ENCODE assay signal across 18 cellular contexts in the genomic region with DNA sequence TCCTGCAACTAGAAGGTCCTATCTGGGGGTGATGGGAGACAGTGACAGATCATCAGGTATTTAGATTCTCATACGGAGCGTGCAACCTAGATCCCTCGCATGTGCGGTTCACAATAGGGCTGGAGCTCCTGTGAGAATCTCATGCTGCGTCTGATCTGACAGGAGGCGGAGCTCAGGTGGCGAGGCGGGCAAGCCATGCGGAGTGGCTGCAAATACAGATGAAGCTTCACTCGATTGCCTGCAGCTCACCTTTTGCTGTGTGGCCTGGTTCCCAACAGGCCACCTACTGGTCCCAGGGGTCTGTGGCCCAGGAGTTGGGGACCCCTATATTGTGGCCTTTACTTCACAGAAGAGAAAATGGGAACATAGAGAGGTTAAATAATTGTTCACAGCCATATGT.
DNase-seq lines count a peak whose midpoint lies in the region; ATAC-seq, FAIRE-seq and TF ChIP-seq lines count a peak whose summit lies in the region.
"Had no signal": no experiment of that assay in that cellular context is flagged by ENCODE, and none has a peak within 500 bp of the region (broad histone marks: within the 10 kb centered on the region; RNA-seq: fewer than 3 reads in every experiment).

No MANE protein-coding gene starts in this region.

- no peak overlapping the region for H2BK15ac ChIP-seq in neuronal stem cell (ENCODE audit: low read length)

- no peak overlapping the region for H4K91ac ChIP-seq in neuronal stem cell (ENCODE audit: low read depth, low read length, poor library complexity)

- peaks cover 5% of the 10 kb centered on the region; the same call in 2 of the 3 replicates for H3K4me1 Mint-ChIP-seq in GM23338
- H3K4me1 Mint-ChIP-seq: CD4-positive, alpha-beta memory T cell had no signal

- no peak overlapping the region for H3K14ac ChIP-seq in neuronal stem cell (ENCODE audit: low read length)

- H4K20me1 ChIP-seq in GM23338 (replicated peaks; ENCODE audit: insufficient read depth): no peaks in the 10 kb centered on the region

- ATAC-seq in GM23338 (peak; percentile 70), HG03139 (IDR thresholded peaks at IDR 0.05; ENCODE audit: unreplicated experiment) (no peak)
- ATAC-seq: A549, GM12878 had no signal

- H3K36me3 Mint-ChIP-seq in GM23338 (ENCODE audit: low read depth): no peaks in the 10 kb centered on the region
- H3K36me3 Mint-ChIP-seq: CD4-positive, alpha-beta memory T cell had no signal

- H3K27ac ChIP-seq in GM23338 (ENCODE audit: low read depth) (no peak overlapping the region), Peyer's patch (no peak overlapping the region), kidney (ENCODE audit: low read depth in 2 of 2, low read length in 2 of 2) (no peak overlapping the region), neuronal stem cell (replicated peaks; ENCODE audit: low read length) (no peak overlapping the region)
- H3K27ac ChIP-seq: A549, C4-2B, HL-60 had no signal

- peaks cover 6% of the 10 kb centered on the region for H3K27me3 Mint-ChIP-seq in GM23338 (ENCODE audit: insufficient read depth, low read depth, poor library complexity)

- H3F3A ChIP-seq in GM23338 (replicated peaks; ENCODE audit: low read depth): no peaks in the 10 kb centered on the region

- H3K18ac ChIP-seq in neuronal stem cell (ENCODE audit: low read length): no peak overlapping the region

- H3K79me2 ChIP-seq in GM23338 (replicated peaks; ENCODE audit: insufficient read depth): no peaks in the 10 kb centered on the region

- H3K4me3 Mint-ChIP-seq in GM23338: no peak overlapping the region
- H3K4me3 Mint-ChIP-seq: CD4-positive, alpha-beta memory T cell had no signal

- H3K27ac Mint-ChIP-seq in GM23338: no peak overlapping the region
- H3K27ac Mint-ChIP-seq: CD4-positive, alpha-beta memory T cell had no signal

- no peak overlapping the region for H3K4me3 ChIP-seq in GM23338
- no peak overlapping the region for H3K4me3 ChIP-seq in Peyer's patch
- H3K4me3 ChIP-seq in kidney (ENCODE audit: low read length in 2 of 2): no peak overlapping the region
- H3K4me3 ChIP-seq in neuronal stem cell (ENCODE audit: low read length in 2 of 2): no peak overlapping the region
- H3K4me3 ChIP-seq: A549, GM12878, HAP-1 had no signal

- no peaks in the 10 kb centered on the region for H3K79me1 ChIP-seq in neuronal stem cell (ENCODE audit: low read depth, low read length)

- DNase-seq in GM23338 (ENCODE audit: low spot score) (no peak), Peyer's patch (peak in 2 of 3 donors; percentile 12 to 24), kidney (peak; percentile 32), neuronal stem cell (ENCODE audit: low spot score) (no peak), mucosa of gallbladder (ENCODE audit: low spot score) (no peak), HK-2 (ENCODE audit: unreplicated experiment) (no peak)
- no peak for DNase-seq in stimulated activated CD4-positive, alpha-beta T cell treated with anti-CD3 and anti-CD28 coated beads, Interleukin-2, amount 100 ng/mL, for 24 hours
- DNase-seq: BE2C; CD4-positive, alpha-beta memory T cell; DMS79; GOT3 had no signal

- no peak overlapping the region for H2BK120ac ChIP-seq in neuronal stem cell (ENCODE audit: low read depth, low read length)

- no peak overlapping the region for H2BK12ac ChIP-seq in neuronal stem cell (ENCODE audit: low read length)

- no peak overlapping the region for H2BK5ac ChIP-seq in neuronal stem cell (ENCODE audit: low read length)

- no peaks in the 10 kb centered on the region for H3K9me3 ChIP-seq in Peyer's patch
- no peaks in the 10 kb centered on the region for H3K9me3 ChIP-seq in kidney (ENCODE audit: control insufficient read depth in 1 of 2, low read length in 2 of 2)
- H3K9me3 ChIP-seq in neuronal stem cell (replicated peaks in 1 of 2; ENCODE audit: control insufficient read depth in 2 of 2, insufficient read depth in 1 of 2, low read depth in 1 of 2, low read length in 2 of 2): peaks cover 0 to 5% of the 10 kb centered on the region in 2 donors
- H3K9me3 ChIP-seq: A549, BE2C, HAP-1 had no signal

- no peak overlapping the region for H3K9ac ChIP-seq in kidney (ENCODE audit: low read length in 2 of 2)
- H3K9ac ChIP-seq in neuronal stem cell (ENCODE audit: low read depth, low read length, poor library complexity): peak overlapping the region; percentile 35

- no peak for TF ChIP-seq CTCF in GM23338 (conservative IDR thresholded peaks at IDR 0.05; ENCODE audit: low read depth in 2 of 2)
- no peak for TF ChIP-seq CTCF in Peyer's patch (IDR thresholded peaks at IDR 0.05)
- TF ChIP-seq CTCF in kidney (IDR thresholded peaks at IDR 0.05; ENCODE audit: borderline replicate concordance, extremely low read depth, insufficient read depth): no peak

- H3K4me1 ChIP-seq in GM23338 (ENCODE audit: insufficient read depth): no peaks in the 10 kb centered on the region
- H3K4me1 ChIP-seq in Peyer's patch: peaks cover 0 to 5% (median 0%) of the 10 kb centered on the region in 4 donors
- H3K4me1 ChIP-seq in kidney (ENCODE audit: control insufficient read depth in 1 of 2, insufficient read depth in 1 of 2, low read depth in 1 of 2, low read length in 2 of 2): no peaks in the 10 kb centered on the region
- peaks cover 0 to 5% of the 10 kb centered on the region in 2 donors for H3K4me1 ChIP-seq in neuronal stem cell (ENCODE audit: control insufficient read depth in 2 of 2, insufficient read depth in 1 of 2, low read depth in 1 of 2, low read length in 2 of 2)
- H3K4me1 ChIP-seq: A549, HAP-1 had no signal

- H2AFZ ChIP-seq in GM23338 (no peak overlapping the region), neuronal stem cell (ENCODE audit: low read length) (no peak overlapping the region)

- FAIRE-seq in kidney (lab: Jason Lieb, UNC): no peak
- FAIRE-seq: A549, GM12878, GM18507 had no signal

- H2AK5ac ChIP-seq in neuronal stem cell (ENCODE audit: low read depth, low read length): no peak overlapping the region

- H3K36me3 ChIP-seq in GM23338 (ENCODE audit: insufficient read depth) (no peaks in the 10 kb centered on the region), Peyer's patch (no peaks in the 10 kb centered on the region), kidney (ENCODE audit: control insufficient read depth in 1 of 2, insufficient read depth in 2 of 2, low read length in 2 of 2) (no peaks in the 10 kb centered on the region), neuronal stem cell (replicated peaks in 1 of 2; ENCODE audit: control insufficient read depth in 2 of 2, insufficient read depth in 2 of 2, low read length in 2 of 2) (no peaks in the 10 kb centered on the region)
- H3K36me3 ChIP-seq: BE2C, HAP-1 had no signal

- no peak overlapping the region for H3K23ac ChIP-seq in neuronal stem cell (ENCODE audit: low read depth, low read length, poor library complexity)

- TF ChIP-seq POLR2A in Peyer's patch (IDR thresholded peaks at IDR 0.05): no peak

- H3K27me3 ChIP-seq in GM23338 (ENCODE audit: insufficient read depth): no peaks in the 10 kb centered on the region
- H3K27me3 ChIP-seq in Peyer's patch: no peaks in the 10 kb centered on the region
- H3K27me3 ChIP-seq in neuronal stem cell (ENCODE audit: control insufficient read depth in 3 of 3, insufficient read depth in 3 of 3, low read depth in 1 of 3, low read length in 3 of 3): peaks cover 0 to 2% (median 0%) of the 10 kb centered on the region in 3 experiments
- H3K27me3 ChIP-seq: BE2C had no signal

- H3K9me3 Mint-ChIP-seq in GM23338: 0 out of 3 replicates have a peak, but pooled peaks cover 3% of the 10 kb centered on the region

- H3K9me2 ChIP-seq in GM23338 (ENCODE audit: insufficient read depth): no peaks in the 10 kb centered on the region

- no CpG with 5 or more reads among the region's 10 CpGs for WGBS in neuronal stem cell (ENCODE audit: extremely low coverage in 2 of 2, insufficient read length in 2 of 2, insufficient replicate concordance in 1 of 2), 2 donors

- H3K4me2 ChIP-seq in GM23338: no peak overlapping the region
- no peak overlapping the region for H3K4me2 ChIP-seq in neuronal stem cell (ENCODE audit: insufficient read depth, low read length, poor library complexity, severe bottlenecking)
- H3K4me2 ChIP-seq: A549 had no signal

- H4K8ac ChIP-seq in neuronal stem cell (ENCODE audit: low read depth, low read length): no peak overlapping the region

- no peak overlapping the region for H3K4ac ChIP-seq in neuronal stem cell (ENCODE audit: low read length)

- intact Hi-C loops in kidney (cut with DNase I): no loop called here

TF ChIP-seq in GM23338, 12 proteins besides CTCF, POLR2A, EP300 and RAD21 (continues in another document):
- TF ChIP-seq JUNB (IDR thresholded peaks at IDR 0.05; ENCODE audit: unreplicated experiment) (no peak), EZH2phosphoT487 (IDR thresholded peaks at IDR 0.05; ENCODE audit: unreplicated experiment) (no peak)

Comparison
In these comparisons a context has a peak if more than half of its experiments do, and no peak if none do; other contexts are left out.
1. DNase-seq: peak in Peyer's patch (2 of 3) and kidney (single experiment); none in GM23338 (single experiment), neuronal stem cell (single experiment), stimulated activated CD4-positive, alpha-beta T cell treated with anti-CD3 and anti-CD28 coated beads, Interleukin-2, amount 100 ng/mL, for 24 hours (0 of 2), mucosa of gallbladder (single experiment) and HK-2 (single experiment).